Comparison of ENCODE assay signal across 8 cellular contexts in genomic region chr17:75827291-75828050, GRCh38. TPM values are rescaled to one million over a fixed set of nuclear protein-coding genes. Genes with fewer than 3 reads are reported as not detected.
DNase-seq lines count a peak whose midpoint lies in the region; ATAC-seq, FAIRE-seq and TF ChIP-seq lines count a peak whose summit lies in the region.

No MANE protein-coding gene starts in this region.

- H3K9me3 ChIP-seq in adipocyte (ENCODE audit: control insufficient read depth, low read length) (no peaks in the 10 kb centered on the region), heart left ventricle (no peaks in the 10 kb centered on the region)

- intact Hi-C loops in heart left ventricle (cut with DNase I), result loop anchor here in 4 of 10 donors (2.0 to 10.0 kb wide), 3 partner anchors 40 to 63 kb away; partner anchors contain the start of genes GALK1 (in 1 of the 4) and UNK (in 1 of the 4)

- TF ChIP-seq CTCF in D721Med (IDR thresholded peaks at IDR 0.05; ENCODE audit: insufficient read depth, missing control alignments) (peak; percentile 92), heart left ventricle (IDR thresholded peaks at IDR 0.05) (peak; percentile 59 to 83 (median 68))

- peak; percentile 93 for ATAC-seq in SK-N-SH treated with all-trans-retinoic acid at 6 μM for 48 hours
- ATAC-seq in heart left ventricle, result peak; percentile 25 to 81 (median 67)
- ATAC-seq in GM18873 (IDR thresholded peaks at IDR 0.05; ENCODE audit: low FRiP score, unreplicated experiment), result no peak

- peak; percentile 99 for DNase-seq in D721Med (ENCODE audit: insufficient read length, low spot score)
- DNase-seq in Kasumi-1 (lab: John Stamatoyannopoulos, UW), result peak; percentile 74 to 87
- peak; percentile 68 for DNase-seq in adipocyte (ENCODE audit: low read depth)
- DNase-seq in heart left ventricle, result peak; percentile 69 to 88 (median 79)
- DNase-seq in pulmonary artery endothelial cell (ENCODE audit: low read depth, low spot score), result peak; percentile 36
- DNase-seq in SW480 (ENCODE audit: low spot score), result no peak

- 10 to 23% (median 15%) methylated on average over 10 to 22 of the region's 22 CpGs for WGBS in heart left ventricle, 4 donors

- peak overlapping the region; percentile 57 for H3K9ac ChIP-seq in adipocyte (ENCODE audit: low read length)

- no peak for FAIRE-seq in D721Med (lab: Jason Lieb, UNC)

- H3K4me1 ChIP-seq in adipocyte (ENCODE audit: control insufficient read depth, insufficient read depth, low read length), result peaks cover 15% of the 10 kb centered on the region
- peaks cover 5 to 37% (median 23%) of the 10 kb centered on the region in 12 donors for H3K4me1 ChIP-seq in heart left ventricle

- no peak overlapping the region for H3K4me3 ChIP-seq in adipocyte (ENCODE audit: low read length)
- H3K4me3 ChIP-seq in heart left ventricle, result peak overlapping the region in 10 of 12 donors; percentile 27 to 56 (median 40)

- H3K27ac ChIP-seq in heart left ventricle, result peak overlapping the region; percentile 70 to 90 (median 84)

- H3K36me3 ChIP-seq in adipocyte (ENCODE audit: control insufficient read depth, insufficient read depth, low read length, severe bottlenecking) (peaks cover 16% of the 10 kb centered on the region), heart left ventricle (peaks cover 0 to 64% (median 25%) of the 10 kb centered on the region in 9 donors)

- H3K27me3 ChIP-seq in adipocyte (replicated peaks; ENCODE audit: control insufficient read depth, insufficient read depth, low read length) (no peaks in the 10 kb centered on the region), heart left ventricle (no peaks in the 10 kb centered on the region)

- no peak for TF ChIP-seq POLR2A in heart left ventricle (IDR thresholded peaks at IDR 0.05)

TF ChIP-seq in SK-N-SH treated with all-trans-retinoic acid at 6 μM for 48 hours, 23 proteins besides CTCF, POLR2A, EP300 and RAD21 (continues in another document):
- TF ChIP-seq TCF4 (CRISPR knock-in tag; IDR thresholded peaks at IDR 0.05; ENCODE audit: borderline replicate concordance) (peak; percentile 77), PATZ1 (CRISPR knock-in tag; IDR thresholded peaks at IDR 0.05; ENCODE audit: borderline replicate concordance) (0 out of 2 replicates have a peak, but pooled peaks have one; percentile 79), BACH2 (CRISPR knock-in tag; IDR thresholded peaks at IDR 0.05; ENCODE audit: borderline replicate concordance) (no peak), CREB5 (CRISPR knock-in tag; IDR thresholded peaks at IDR 0.05; ENCODE audit: low read depth) (no peak), ARNTL (CRISPR knock-in tag; IDR thresholded peaks at IDR 0.05; ENCODE audit: borderline replicate concordance, low read depth) (no peak), CSRNP3 (CRISPR knock-in tag; IDR thresholded peaks at IDR 0.05) (no peak), OSR1 (CRISPR knock-in tag; IDR thresholded peaks at IDR 0.05) (no peak), ZFP30 (CRISPR knock-in tag; IDR thresholded peaks at IDR 0.05) (no peak), CSDC2 (CRISPR knock-in tag; IDR thresholded peaks at IDR 0.05) (0 out of 2 replicates have a peak, but pooled peaks have one; percentile 66), ZFP3 (CRISPR knock-in tag; IDR thresholded peaks at IDR 0.05) (0 out of 2 replicates have a peak, but pooled peaks have one; percentile 69), ESRRG (CRISPR knock-in tag; IDR thresholded peaks at IDR 0.05) (no peak), ZNF565 (CRISPR knock-in tag; conservative IDR thresholded peaks at IDR 0.05; ENCODE audit: low read depth) (no peak), ZC3H10 (CRISPR knock-in tag; IDR thresholded peaks at IDR 0.05) (no peak), PPARA (CRISPR knock-in tag; IDR thresholded peaks at IDR 0.05; ENCODE audit: borderline replicate concordance) (no peak), RARB (CRISPR knock-in tag; IDR thresholded peaks at IDR 0.05) (no peak), TOX (CRISPR knock-in tag; IDR thresholded peaks at IDR 0.05; ENCODE audit: borderline replicate concordance) (no peak), ZNF8 (CRISPR knock-in tag; IDR thresholded peaks at IDR 0.05) (no peak), GLIS3 (CRISPR knock-in tag; IDR thresholded peaks at IDR 0.05) (no peak; the same call in 1 of the 2 replicates), POU6F1 (CRISPR knock-in tag; IDR thresholded peaks at IDR 0.05; ENCODE audit: borderline replicate concordance, low read depth) (no peak), ISL1 (CRISPR knock-in tag; IDR thresholded peaks at IDR 0.05) (no peak), ZNF70 (CRISPR knock-in tag; IDR thresholded peaks at IDR 0.05) (no peak), SNAI2 (CRISPR knock-in tag; IDR thresholded peaks at IDR 0.05) (0 out of 2 replicates have a peak, but pooled peaks have one; percentile 45)

RNA-seq across cellular contexts. Expression of gene UNC13D, which starts 16.7 kb away (rescaled TPM):
- 10 to 100 TPM in 2 of 9 donors, 1 to 10 TPM in 7; 2.1 to 28.5 (median 6.0) TPM for total RNA-seq in heart left ventricle
- 1 to 10 TPM; 4.5 to 5.8 TPM for polyA plus RNA-seq in heart left ventricle
- total RNA-seq in pulmonary artery endothelial cell, result 7.3 and 7.6 TPM in 2 replicates

RNA-seq across cellular contexts. Expression of gene WBP2, which starts 27.7 kb away (rescaled TPM):
- 100 to 1,000 TPM; 134 to 311 (median 158) TPM for total RNA-seq in heart left ventricle
- 100 to 1,000 TPM; 128 to 217 TPM for polyA plus RNA-seq in heart left ventricle
- total RNA-seq in pulmonary artery endothelial cell, result 21.0 and 28.5 TPM in 2 replicates

RNA-seq across cellular contexts. Expression of gene UNK, which starts 42.9 kb away (rescaled TPM):
- total RNA-seq in heart left ventricle, result 10 to 100 TPM; 11.3 to 27.5 (median 16.3) TPM
- 10 to 100 TPM; 14.6 to 18.5 TPM for polyA plus RNA-seq in heart left ventricle
- 7.6 and 10.2 TPM in 2 replicates for total RNA-seq in pulmonary artery endothelial cell

RNA-seq across cellular contexts. Expression of gene TRIM47, which starts 50.9 kb away (rescaled TPM):
- total RNA-seq in heart left ventricle (10 to 100 TPM; 20.3 to 53.4 (median 31.8) TPM), pulmonary artery endothelial cell (30.6 and 56.0 TPM in 2 replicates)
- 10 to 100 TPM; 20.1 to 23.3 TPM for polyA plus RNA-seq in heart left ventricle
